15 cellular contexts compared by ENCODE assay signal in the genomic region with DNA sequence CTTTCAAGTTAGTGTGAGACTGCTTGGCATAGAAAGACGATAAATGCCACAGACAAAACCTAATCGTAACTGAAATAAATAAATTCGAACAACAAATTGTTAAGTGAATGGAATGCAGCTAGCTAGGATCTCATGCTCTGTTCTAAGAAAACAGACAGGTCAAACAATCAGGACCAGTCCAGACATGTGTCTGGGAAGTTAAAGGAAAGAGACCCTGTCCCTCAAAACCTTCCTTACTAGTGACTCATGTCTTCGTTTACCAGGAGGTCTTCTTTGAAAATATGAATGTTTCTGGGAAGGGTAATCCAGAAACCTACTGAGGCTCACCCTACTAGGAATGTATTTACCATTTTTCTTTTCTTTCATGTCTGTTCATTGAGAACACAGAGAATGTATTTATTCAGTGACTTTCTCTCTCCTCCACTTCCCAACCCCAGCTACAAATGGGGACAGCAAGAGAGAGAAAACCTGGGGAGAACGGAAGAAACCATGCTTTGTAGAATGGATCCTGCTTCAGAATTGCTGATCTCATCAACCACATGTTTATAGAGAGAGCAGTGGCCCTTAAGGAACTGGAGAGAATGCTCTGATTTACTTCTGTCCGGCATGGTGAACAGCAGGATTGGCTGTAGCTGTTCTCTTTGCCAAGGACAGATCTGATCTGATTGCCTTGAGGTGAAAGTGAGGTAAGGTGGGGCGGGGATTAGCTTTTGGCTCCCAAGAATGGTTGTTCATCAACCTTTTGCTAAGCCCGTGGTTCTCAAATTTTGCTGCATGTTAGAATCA. TPM values are rescaled to one million over a fixed set of nuclear protein-coding genes. Genes with fewer than 3 reads are reported as not detected.
A peak's percentile ranks its signal among the peaks of the same experiment; 100 is the strongest.
DNase-seq lines count a peak whose midpoint lies in the region; ATAC-seq, FAIRE-seq and TF ChIP-seq lines count a peak whose summit lies in the region.
"Had no signal": no experiment of that assay in that cellular context is flagged by ENCODE, and none has a peak within 500 bp of the region (broad histone marks: within the 10 kb centered on the region; RNA-seq: fewer than 3 reads in every experiment).

No MANE protein-coding gene starts in this region.

- no peaks in the 10 kb centered on the region for H3K27me3 Mint-ChIP-seq in mesothelial cell of epicardium (ENCODE audit: low read depth)
- H3K27me3 Mint-ChIP-seq in T-helper 2 cell treated with Interferon-gamma antibody and Interleukin-4, amounts not matched to agents 5 μg/mL and 100 μg/mL, for 36 hours (ENCODE audit: low read depth) = peaks cover 4% of the 10 kb centered on the region
- H3K27me3 Mint-ChIP-seq: activated T-cell treated with anti-CD3 and anti-CD28 coated beads, Interleukin-2, amount 50 U/mL, for 24 hours had no signal

- peak; percentile 80 for ATAC-seq in esophagus mucosa

- TF ChIP-seq CTCF in mesothelial cell of epicardium (IDR thresholded peaks at IDR 0.05; ENCODE audit: unreplicated experiment) = no peak

- no peaks in the 10 kb centered on the region for H3K36me3 Mint-ChIP-seq in mesothelial cell of epicardium
- H3K36me3 Mint-ChIP-seq in T-helper 2 cell treated with Interferon-gamma antibody and Interleukin-4, amounts not matched to agents 5 μg/mL and 100 μg/mL, for 36 hours (ENCODE audit: low read depth) = no peaks in the 10 kb centered on the region

- H3K27ac Mint-ChIP-seq in mesothelial cell of epicardium = peak overlapping the region; percentile 67
- H3K27ac Mint-ChIP-seq in T-helper 2 cell treated with Interferon-gamma antibody and Interleukin-4, amounts not matched to agents 5 μg/mL and 100 μg/mL, for 36 hours = no peak overlapping the region
- H3K27ac Mint-ChIP-seq: activated CD4-positive, alpha-beta T cell treated with anti-CD3 and anti-CD28 coated beads, Interleukin-2, amount 10 ng/mL, durations not matched to agents 24 days and 14 days; activated T-cell treated with anti-CD3 and anti-CD28 coated beads, Interleukin-2, amount 50 U/mL, for 24 hours; CD4-positive, alpha-beta T cell had no signal

- peak; percentile 46 for DNase-seq in RPMI7951 (ENCODE audit: low read depth)
- DNase-seq in mesothelial cell of epicardium (ENCODE audit: low spot score in 2 of 2, unreplicated experiment in 2 of 2) = no peak
- no peak for DNase-seq in urothelium cell line (ENCODE audit: low spot score)
- no peak for DNase-seq in T-helper 2 cell treated with Interferon-gamma antibody and Interleukin-4, amounts not matched to agents 5 μg/mL and 100 μg/mL, for 36 hours (ENCODE audit: low spot score)
- DNase-seq in HK-2 (ENCODE audit: unreplicated experiment) = no peak
- no peak for DNase-seq in activated naive CD4-positive, alpha-beta T cell (lab: John Stamatoyannopoulos, UW)
- DNase-seq: activated CD4-positive, alpha-beta T cell treated with anti-CD3 and anti-CD28 coated beads, Interleukin-2, amount 10 ng/mL, durations not matched to agents 24 days and 14 days; activated T-cell treated with anti-CD3 and anti-CD28 coated beads, Interleukin-2, amount 50 U/mL, for 24 hours; CD4-positive, alpha-beta T cell; dorsolateral prefrontal cortex; GOT3; NCI-H2081; Right ventricle myocardium superior; stimulated activated naive CD4-positive, alpha-beta T cell treated with Interleukin-2 at 50 U/mL for 16 hours had no signal

- H3K9me3 Mint-ChIP-seq in mesothelial cell of epicardium = peaks cover 4% of the 10 kb centered on the region
- no peaks in the 10 kb centered on the region for H3K9me3 Mint-ChIP-seq in T-helper 2 cell treated with Interferon-gamma antibody and Interleukin-4, amounts not matched to agents 5 μg/mL and 100 μg/mL, for 36 hours
- H3K9me3 Mint-ChIP-seq: activated CD4-positive, alpha-beta T cell treated with anti-CD3 and anti-CD28 coated beads, Interleukin-2, amount 10 ng/mL, durations not matched to agents 24 days and 14 days; activated T-cell treated with anti-CD3 and anti-CD28 coated beads, Interleukin-2, amount 50 U/mL, for 24 hours; CD4-positive, alpha-beta T cell had no signal

- peaks cover 12% of the 10 kb centered on the region for H3K4me1 Mint-ChIP-seq in mesothelial cell of epicardium
- no peaks in the 10 kb centered on the region for H3K4me1 Mint-ChIP-seq in T-helper 2 cell treated with Interferon-gamma antibody and Interleukin-4, amounts not matched to agents 5 μg/mL and 100 μg/mL, for 36 hours (ENCODE audit: low read depth)
- H3K4me1 Mint-ChIP-seq: activated CD4-positive, alpha-beta T cell treated with anti-CD3 and anti-CD28 coated beads, Interleukin-2, amount 10 ng/mL, durations not matched to agents 24 days and 14 days had no signal

- H3K4me3 Mint-ChIP-seq in mesothelial cell of epicardium = no peak overlapping the region
- no peak overlapping the region for H3K4me3 Mint-ChIP-seq in T-helper 2 cell treated with Interferon-gamma antibody and Interleukin-4, amounts not matched to agents 5 μg/mL and 100 μg/mL, for 36 hours
- H3K4me3 Mint-ChIP-seq: activated CD4-positive, alpha-beta T cell treated with anti-CD3 and anti-CD28 coated beads, Interleukin-2, amount 10 ng/mL, durations not matched to agents 24 days and 14 days; activated T-cell treated with anti-CD3 and anti-CD28 coated beads, Interleukin-2, amount 50 U/mL, for 24 hours; CD4-positive, alpha-beta T cell had no signal

- FAIRE-seq in urothelium cell line (lab: Jason Lieb, UNC) = peak; percentile 42

RNA-seq across cellular contexts. Expression of a gene that starts 39.4 kb away (rescaled TPM):
- 27.4 and 36.4 TPM in 2 replicates for total RNA-seq in RPMI7951 (2014; rRNA removed; shearing (Covaris generic))
- total RNA-seq in esophagus mucosa = 39.0 TPM
- total RNA-seq in mesothelial cell of epicardium = 64.4 to 71.9 TPM (median 68.6 TPM) in 3 replicates

RNA-seq across cellular contexts. Expression of a gene that starts 45.6 kb away (rescaled TPM):
- total RNA-seq in RPMI7951 (2014; rRNA removed; shearing (Covaris generic)) = 16.3 and 22.0 TPM in 2 replicates
- 123 TPM for total RNA-seq in esophagus mucosa
- total RNA-seq in mesothelial cell of epicardium = 7.9 to 8.6 TPM (median 8.1 TPM) in 3 replicates
